Comparison of ENCODE assay signal across 8 cellular contexts in the genomic region with DNA sequence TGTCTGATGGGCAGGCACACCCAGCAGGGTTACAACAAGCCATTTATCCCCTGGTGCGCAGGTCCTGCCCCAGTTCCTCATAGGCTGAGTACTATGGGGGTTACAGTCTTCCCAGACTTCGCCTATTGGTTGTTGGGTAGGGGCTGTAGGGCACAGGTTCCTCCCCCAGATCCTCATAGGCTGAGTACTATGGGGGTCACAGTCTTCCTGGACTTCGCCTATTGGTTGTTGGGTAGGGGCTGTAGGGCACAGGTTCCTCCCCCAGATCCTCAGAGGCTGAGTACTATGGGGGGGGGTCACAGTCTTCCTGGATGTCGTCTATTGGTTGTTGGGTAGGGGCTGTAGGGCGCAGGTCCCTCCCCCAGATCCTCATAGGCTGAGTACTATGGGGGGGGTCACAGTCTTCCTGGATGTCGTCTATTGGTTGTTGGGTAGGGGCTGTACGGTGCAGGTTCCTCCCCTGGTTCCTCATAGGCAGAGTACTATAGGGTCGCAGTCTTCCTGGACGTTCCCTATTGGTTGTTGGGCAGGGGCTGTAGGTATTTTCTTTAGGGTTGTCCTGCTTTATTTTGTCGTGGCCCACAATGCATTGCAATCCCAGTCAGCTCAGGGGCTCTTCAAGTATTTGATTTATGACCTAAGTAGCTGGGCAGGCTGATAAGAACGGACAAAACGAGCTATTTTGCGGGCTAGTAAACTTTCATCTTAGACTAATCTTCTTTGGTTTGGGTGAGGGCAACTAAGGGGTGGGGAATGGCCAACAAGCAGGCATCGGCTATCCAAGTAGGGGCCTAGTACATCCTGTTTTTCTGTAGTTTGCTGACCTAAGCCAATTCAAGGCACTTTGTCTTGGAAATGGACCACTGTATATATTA. TPM values are rescaled to one million over a fixed set of nuclear protein-coding genes. Genes with fewer than 3 reads are reported as not detected.
A peak's percentile ranks its signal among the peaks of the same experiment; 100 is the strongest.
DNase-seq lines count a peak whose midpoint lies in the region; ATAC-seq and TF ChIP-seq lines count a peak whose summit lies in the region.

No MANE protein-coding gene starts in this region.

- no peaks in the 10 kb centered on the region for H3K9me3 ChIP-seq in IMR-90 (ENCODE audit: control insufficient read depth, insufficient read depth, low read length)
- no peaks in the 10 kb centered on the region for H3K9me3 ChIP-seq in right atrium auricular region

- DNase-seq in AML-193 (lab: John Stamatoyannopoulos, UW) (peak; percentile 87 to 92), IMR-90 (no peak), right atrium auricular region (ENCODE audit: low spot score) (no peak), left lobe of liver (ENCODE audit: low spot score) (no peak), NCI-H1417 (lab: John Stamatoyannopoulos, UW) (no peak)
- no peak for DNase-seq in NK-92 treated with Interleukin-12 subunit alpha and Interleukin-12 subunit beta, amount 100 ng/mL, for 24 hours (lab: John Stamatoyannopoulos, UW)
- no peak for DNase-seq in activated CD4-positive, alpha-beta T cell treated with anti-CD3 and anti-CD28 coated beads, Interleukin-2, amount 50 U/mL, for 4 hours

- no peak overlapping the region for H2AK5ac ChIP-seq in IMR-90 (ENCODE audit: low read depth, low read length)

- H2BK120ac ChIP-seq in IMR-90 (ENCODE audit: low read depth, low read length), result no peak overlapping the region

- CTCF ChIA-PET in IMR-90 (lab: Yijun Ruan, JAX), result no interaction called here

- H4K91ac ChIP-seq in IMR-90 (ENCODE audit: insufficient read depth, low read depth, low read length), result no peak overlapping the region

- no TSS peak for BruUV-seq in IMR-90 (replicated peaks; lab: Mats Ljungman, UMichigan)

- ATAC-seq in GM19438 (IDR thresholded peaks at IDR 0.05; ENCODE audit: low read depth, unreplicated experiment), result peak; percentile 28
- no peak for ATAC-seq in IMR-90 (ENCODE audit: low read depth)
- no peak for ATAC-seq in left lobe of liver

- H4K8ac ChIP-seq in IMR-90 (ENCODE audit: low read depth in 2 of 2, low read length in 2 of 2), result no peak overlapping the region

- H3K9me1 ChIP-seq in IMR-90 (ENCODE audit: insufficient read depth, low read length), result peaks cover under 1% of the 10 kb centered on the region; the same call in 1 of the 2 replicates

- H3K79me1 ChIP-seq in IMR-90 (ENCODE audit: low read depth in 1 of 2, low read length in 2 of 2), result peaks cover 2 to 19% of the 10 kb centered on the region in 2 experiments; a peak in 3 of 4 replicates

- 0 out of 2 replicates have a peak, but pooled peaks cover under 1% of the 10 kb centered on the region for H4K20me1 ChIP-seq in IMR-90 (ENCODE audit: insufficient read depth, low read length)

- H3K4me1 ChIP-seq in IMR-90 (ENCODE audit: control insufficient read depth, insufficient read depth, low read length) (peaks cover under 1% of the 10 kb centered on the region; the same call in 1 of the 2 replicates), right atrium auricular region (peaks cover 0 to 34% of the 10 kb centered on the region in 2 donors)

- intact Hi-C loops in IMR-90 (cut with micrococcal nuclease), result no loop called here

- no peak overlapping the region for H3K4ac ChIP-seq in IMR-90 (ENCODE audit: low read depth, low read length)

- 84% methylated on average over 3 of the region's 14 CpGs; no CpG with 5 or more reads in 1 of the 2 experiments for WGBS in IMR-90 (ENCODE audit: extremely low coverage in 2 of 2, insufficient read length in 1 of 2), 2 experiments

- TF ChIP-seq CTCF in IMR-90 (conservative IDR thresholded peaks at IDR 0.05; ENCODE audit: low read depth, low read length), result no peak
- TF ChIP-seq CTCF in right atrium auricular region (IDR thresholded peaks at IDR 0.05), result no peak

- H4K5ac ChIP-seq in IMR-90 (ENCODE audit: low read depth, low read length), result no peak overlapping the region

- H3K4me3 ChIP-seq in IMR-90 (ENCODE audit: insufficient read depth, low read depth, low read length) (no peak overlapping the region), right atrium auricular region (no peak overlapping the region)

- in situ Hi-C loops in IMR-90 (cut with MboI; ENCODE audit: low sequenced_read_pairs), result no loop called here

- no peak for TF ChIP-seq RAD21 in IMR-90 (IDR thresholded peaks at IDR 0.05; ENCODE audit: low read length)

- H2AFZ ChIP-seq in IMR-90 (replicated peaks; ENCODE audit: low read length, poor library complexity), result no peak overlapping the region

- no peak overlapping the region for H3K14ac ChIP-seq in IMR-90 (replicated peaks; ENCODE audit: low read depth, low read length)

- peaks cover 15% of the 10 kb centered on the region for H3K36me3 ChIP-seq in IMR-90 (ENCODE audit: control insufficient read depth, insufficient read depth, low read length)
- no peaks in the 10 kb centered on the region for H3K36me3 ChIP-seq in right atrium auricular region

- no peak overlapping the region for H3K4me2 ChIP-seq in IMR-90 (ENCODE audit: low read depth, low read length)

- H3K27ac ChIP-seq in IMR-90 (ENCODE audit: insufficient read depth, low read length) (no peak overlapping the region), right atrium auricular region (peak overlapping the region; percentile 61 to 73)

- no peak for TF ChIP-seq POLR2A in IMR-90 (IDR thresholded peaks at IDR 0.05; ENCODE audit: low read depth, low read length)

- no peaks in the 10 kb centered on the region for H3K27me3 ChIP-seq in IMR-90 (ENCODE audit: control insufficient read depth, insufficient read depth, low read length)
- no peaks in the 10 kb centered on the region for H3K27me3 ChIP-seq in right atrium auricular region

- no peak overlapping the region for H2BK20ac ChIP-seq in IMR-90 (ENCODE audit: low read depth, low read length)

- no peak overlapping the region for H2AK9ac ChIP-seq in IMR-90 (replicated peaks; ENCODE audit: low read depth, low read length, poor library complexity)

- H3K56ac ChIP-seq in IMR-90 (ENCODE audit: extremely low read depth, insufficient read depth, low read length), result no peak overlapping the region

- dilution Hi-C loops in IMR-90 (cut with HindIII; ENCODE audit: low sequenced_read_pairs, unreplicated experiment), result loop anchor here (25.0 kb wide), 1 partner anchor 98 kb away; no protein-coding TSS in a partner anchor

- POLR2A ChIA-PET in IMR-90 (lab: Charles Lee; ENCODE audit: unreplicated experiment), result no interaction called here

- no peak overlapping the region for H3K23ac ChIP-seq in IMR-90 (ENCODE audit: low read depth, low read length)

- no peak overlapping the region for H2BK5ac ChIP-seq in IMR-90 (ENCODE audit: low read depth, low read length, poor library complexity, severe bottlenecking)

- no peak overlapping the region for H3K18ac ChIP-seq in IMR-90 (ENCODE audit: low read depth, low read length)

- no peak overlapping the region for H3K9ac ChIP-seq in IMR-90 (ENCODE audit: low read depth, low read length)

- no peak overlapping the region for H2BK15ac ChIP-seq in IMR-90 (ENCODE audit: low read depth, low read length)

TF ChIP-seq in IMR-90, 13 proteins besides CTCF, POLR2A, EP300 and RAD21:
- TF ChIP-seq MAFK (IDR thresholded peaks at IDR 0.05; ENCODE audit: low read depth, low read length) (0 out of 2 replicates have a peak, but pooled peaks have one; percentile 23), RFX5 (IDR thresholded peaks at IDR 0.05; ENCODE audit: low read depth, low read length) (no peak), MAZ (IDR thresholded peaks at IDR 0.05; ENCODE audit: borderline replicate concordance, low read depth, low read length) (no peak), ELK1 (IDR thresholded peaks at IDR 0.05; ENCODE audit: borderline replicate concordance, low read depth, low read length) (no peak), MXI1 (IDR thresholded peaks at IDR 0.05; ENCODE audit: borderline replicate concordance, low read depth, low read length) (no peak), SMC3 (IDR thresholded peaks at IDR 0.05; ENCODE audit: low read depth, low read length) (no peak), USF2 (IDR thresholded peaks at IDR 0.05; ENCODE audit: low read depth, low read length) (no peak), NFE2L2 (IDR thresholded peaks at IDR 0.05; ENCODE audit: low read depth, low read length) (no peak)

RNA-seq across cellular contexts. Expression of gene LRRC27, which starts 3.4 kb away (rescaled TPM):
- total RNA-seq in IMR-90 (2012; rRNA removed) (3.6 and 3.8 TPM in 2 replicates), right atrium auricular region (1 to 10 TPM; 2.6 to 4.6 TPM), left lobe of liver (3.4 TPM)
- polyA plus RNA-seq in IMR-90 (2012; rRNA removed), result 5.0 and 5.3 TPM in 2 replicates
- polyA plus RNA-seq in IMR-90 (2012; cell fraction: cytosol; rRNA removed), result 2.7 and 5.5 TPM in 2 replicates
- 30.8 and 31.9 TPM in 2 replicates for polyA plus RNA-seq in IMR-90 (2012; cell fraction: nucleus; rRNA removed; ENCODE audit: low replicate concordance)

RNA-seq across cellular contexts. Expression of gene STK32C, which starts 27.7 kb away (rescaled TPM):
- total RNA-seq in IMR-90 (2012; rRNA removed) (5.0 TPM in 2 replicates), right atrium auricular region (1 to 10 TPM; 2.6 to 3.7 TPM), left lobe of liver (3.3 TPM)
- polyA plus RNA-seq in IMR-90 (2012; rRNA removed), result 8.3 and 9.0 TPM in 2 replicates
- 10.5 and 10.6 TPM in 2 replicates for polyA plus RNA-seq in IMR-90 (2012; cell fraction: cytosol; rRNA removed)
- 5.9 and 10.3 TPM in 2 replicates for polyA plus RNA-seq in IMR-90 (2012; cell fraction: nucleus; rRNA removed; ENCODE audit: low replicate concordance)

Comparison
In these comparisons a context has a peak if more than half of its experiments do, and no peak if none do; other contexts are left out.
1. DNase-seq: peak in AML-193 (2 of 2); none in IMR-90 (single experiment), right atrium auricular region (single experiment), left lobe of liver (single experiment), NK-92 treated with Interleukin-12 subunit alpha and Interleukin-12 subunit beta, amount 100 ng/mL, for 24 hours (single experiment), NCI-H1417 (0 of 3) and activated CD4-positive, alpha-beta T cell treated with anti-CD3 and anti-CD28 coated beads, Interleukin-2, amount 50 U/mL, for 4 hours (0 of 2).